8 cellular contexts compared by ENCODE assay signal in the genomic region with DNA sequence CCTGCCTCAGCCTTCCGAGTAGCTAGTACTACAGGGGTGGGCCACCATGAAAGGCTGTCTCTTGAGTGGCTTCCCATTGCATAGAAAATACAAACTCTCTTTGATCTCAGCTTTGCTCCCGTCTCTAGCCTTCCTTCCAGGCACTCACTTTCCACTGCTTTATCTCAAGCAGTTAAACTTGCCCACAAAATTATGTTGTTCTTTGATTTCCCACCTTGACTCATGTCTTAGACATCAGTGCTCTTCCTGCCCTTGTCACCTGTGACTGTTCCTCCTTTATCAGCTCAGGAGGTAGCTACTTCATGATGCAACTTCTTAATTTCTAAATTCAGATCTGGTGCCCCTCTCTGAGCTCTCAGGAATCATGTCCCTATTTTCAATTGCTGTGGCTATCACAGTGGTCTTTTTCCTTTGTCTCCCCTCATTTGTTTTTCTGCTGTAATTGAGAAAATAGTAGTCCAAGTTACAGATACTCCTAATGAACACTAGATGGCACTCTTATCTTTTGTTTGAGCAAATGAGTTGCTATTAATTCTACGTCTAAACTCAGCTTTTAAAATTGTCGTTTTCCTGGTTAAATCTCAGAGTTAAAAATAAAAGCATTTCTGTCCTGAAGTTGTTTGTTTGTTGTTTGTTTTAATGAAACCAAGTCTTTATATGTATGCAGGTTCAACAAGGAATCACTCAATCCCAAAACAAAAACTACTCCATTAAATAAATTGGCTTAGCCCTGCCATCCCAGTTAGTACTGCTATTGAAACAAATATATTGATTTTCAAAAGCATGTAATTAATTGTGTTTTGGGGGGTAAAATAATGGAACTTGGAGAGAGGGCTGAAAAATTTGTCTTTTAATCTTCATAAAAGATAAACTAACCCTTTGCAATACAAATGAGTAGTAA.
DNase-seq lines count a peak whose midpoint lies in the region; ATAC-seq and TF ChIP-seq lines count a peak whose summit lies in the region.

No MANE protein-coding gene starts in this region.

- DNase-seq in NCI-H2029 treated with DMSO at 0.1 percent for 48 hours (lab: John Stamatoyannopoulos, UW) (peak; percentile 64), NCI-H2029 (lab: John Stamatoyannopoulos, UW) (no peak), Kasumi-1 (lab: John Stamatoyannopoulos, UW) (peak; percentile 81 to 86), SIG-M5 treated with dmso at 0.1 percent for 504 hours (lab: John Stamatoyannopoulos, UW; ENCODE audit: unreplicated experiment) (peak; percentile 64), fibroblast of pulmonary artery (ENCODE audit: low read depth) (peak; percentile 68), putamen (ENCODE audit: low spot score) (peak; percentile 25)
- no peak for DNase-seq in activated effector memory CD4-positive, alpha-beta T cell treated with anti-CD3 and anti-CD28 coated beads, Interleukin-2, amount 50 U/mL, for 16 hours

- ATAC-seq in HG03196 (IDR thresholded peaks at IDR 0.05; ENCODE audit: unreplicated experiment): no peak

- peak; percentile 59 for TF ChIP-seq CTCF in fibroblast of pulmonary artery (IDR thresholded peaks at IDR 0.05; ENCODE audit: low read length, missing control alignments)

- H3K4me3 ChIP-seq in fibroblast of pulmonary artery (replicated peaks; ENCODE audit: low read depth, low read length): no peak overlapping the region

Comparison
In these comparisons a context has a peak if more than half of its experiments do, and no peak if none do; other contexts are left out.
1. DNase-seq: peak in NCI-H2029 treated with DMSO at 0.1 percent for 48 hours (single experiment), Kasumi-1 (2 of 2), SIG-M5 treated with dmso at 0.1 percent for 504 hours (single experiment), fibroblast of pulmonary artery (single experiment) and putamen (single experiment); none in NCI-H2029 (single experiment) and activated effector memory CD4-positive, alpha-beta T cell treated with anti-CD3 and anti-CD28 coated beads, Interleukin-2, amount 50 U/mL, for 16 hours (single experiment).